In the genomic region with DNA sequence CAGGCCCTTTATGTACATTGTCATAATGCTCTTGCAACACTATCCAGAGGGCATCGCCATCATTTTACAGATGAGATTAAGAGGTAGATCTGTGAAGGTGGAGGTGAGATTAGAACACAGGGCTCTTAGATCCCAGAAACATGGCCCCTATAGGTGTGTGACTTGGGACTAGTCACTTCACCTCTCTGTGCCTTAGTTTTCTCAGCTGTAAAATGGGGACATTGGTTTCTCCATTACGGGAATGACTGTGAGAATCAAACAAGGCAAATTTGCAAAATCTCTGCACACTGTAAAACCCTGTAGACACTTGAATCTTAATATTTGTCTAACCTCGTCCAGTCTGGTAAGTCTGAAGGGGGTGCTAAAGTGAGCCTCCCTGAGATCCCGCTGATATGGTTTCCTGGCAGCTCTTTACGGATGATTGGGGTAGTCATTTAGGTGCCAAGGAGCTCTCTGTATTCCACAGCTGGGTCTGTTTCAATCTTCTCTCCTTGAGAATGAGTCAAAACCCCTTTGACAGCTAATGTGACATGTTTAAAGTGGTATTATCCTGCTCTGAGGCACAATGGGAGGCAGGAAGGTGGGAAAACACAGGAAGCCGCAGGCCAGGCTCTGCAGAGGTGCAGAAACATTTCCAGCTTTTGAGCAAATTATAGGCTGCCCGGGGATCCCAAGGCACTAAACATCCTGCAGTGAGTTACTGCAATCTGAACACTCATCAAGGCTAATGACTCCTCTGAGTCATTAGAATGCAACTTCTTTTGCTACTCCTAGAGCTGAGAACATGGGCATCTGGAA, we compare ENCODE assay signal across 10 cellular contexts.
DNase-seq lines count a peak whose midpoint lies in the region; ATAC-seq and TF ChIP-seq lines count a peak whose summit lies in the region.
"Had no signal": no experiment of that assay in that cellular context is flagged by ENCODE, and none has a peak within 500 bp of the region (broad histone marks: within the 10 kb centered on the region; RNA-seq: fewer than 3 reads in every experiment).

No MANE protein-coding gene starts in this region.

- TF ChIP-seq CTCF in HEK293 (tag by site-specific recombination; IDR thresholded peaks at IDR 0.05) (no peak), OCI-LY7 (conservative IDR thresholded peaks at IDR 0.05; ENCODE audit: low read length) (no peak)

- no peaks in the 10 kb centered on the region for H3K27me3 ChIP-seq in adipocyte (replicated peaks; ENCODE audit: control insufficient read depth, insufficient read depth, low read length)
- H3K27me3 ChIP-seq in H7 (ENCODE audit: control insufficient read depth, insufficient read depth, low read length): no peaks in the 10 kb centered on the region

- no peaks in the 10 kb centered on the region for H3K9me3 Mint-ChIP-seq in effector memory CD8-positive, alpha-beta T cell

- H4K20me1 ChIP-seq in OCI-LY7 (ENCODE audit: insufficient read depth, low read length): no peaks in the 10 kb centered on the region

- peaks cover 0 to 8% of the 10 kb centered on the region in 2 donors for H3K27me3 Mint-ChIP-seq in effector memory CD8-positive, alpha-beta T cell

- H3K9ac ChIP-seq in adipocyte (ENCODE audit: low read length): peak overlapping the region; percentile 13

- CTCF ChIA-PET in HEK293 (lab: Yijun Ruan, JAX) (interaction anchor here (0.7 to 2.2 kb wide), 7 partner anchors 19 to 93 kb away, joined by 3 to 8 read pairs (median 3); no protein-coding TSS in a partner anchor), OCI-LY7 (lab: Charles Lee; ENCODE audit: unreplicated experiment) (no interaction called here)

- no peaks in the 10 kb centered on the region for H3K9me2 ChIP-seq in OCI-LY7 (ENCODE audit: insufficient read depth, low read length)

- no peak overlapping the region for H3K4me3 Mint-ChIP-seq in effector memory CD8-positive, alpha-beta T cell

- intact Hi-C loops in OCI-LY7 (cut with micrococcal nuclease; ENCODE audit: unreplicated experiment): no loop called here

- H3K4me3 ChIP-seq in HEK293 (ENCODE audit: low read depth, low read length) (no peak overlapping the region), adipocyte (ENCODE audit: low read length) (peak overlapping the region; percentile 42), OCI-LY7 (ENCODE audit: low read depth, low read length, poor library complexity, severe bottlenecking) (no peak overlapping the region), H7 (ENCODE audit: insufficient read depth, low read depth, low read length) (no peak overlapping the region)
- H3K4me3 ChIP-seq: HAP-1 had no signal

- H3K27ac Mint-ChIP-seq in effector memory CD8-positive, alpha-beta T cell: no peak overlapping the region

- no peak overlapping the region for H2AFZ ChIP-seq in OCI-LY7 (ENCODE audit: low read length)

- no peaks in the 10 kb centered on the region for H3K9me3 ChIP-seq in HEK293 (ENCODE audit: control insufficient read depth, insufficient read depth, low read depth, low read length)
- H3K9me3 ChIP-seq in adipocyte (ENCODE audit: control insufficient read depth, low read length): peaks cover 3% of the 10 kb centered on the region
- no peaks in the 10 kb centered on the region for H3K9me3 ChIP-seq in OCI-LY7 (ENCODE audit: low read length)
- H3K9me3 ChIP-seq: HAP-1 had no signal

- POLR2A ChIA-PET in HEK293 (lab: Yijun Ruan, JAX) (interaction anchor here (0.6 to 2.1 kb wide), 2 partner anchors 55 to 58 kb away, joined by 3 to 4 read pairs; no protein-coding TSS in a partner anchor), OCI-LY7 (lab: Charles Lee) (interaction anchor here (0.6 to 1.7 kb wide), 2 partner anchors 30 to 881 kb away, joined by 3 to 4 read pairs; no protein-coding TSS in a partner anchor)

- no peak for ATAC-seq in effector memory CD8-positive, alpha-beta T cell (replicated peaks)

- BruUV-seq in OCI-LY7 (replicated peaks; lab: Mats Ljungman, UMichigan): no TSS peak

- DNase-seq in adipocyte (ENCODE audit: low read depth): peak; percentile 78
- peak; percentile 21 for DNase-seq in inferior parietal cortex (ENCODE audit: extremely low spot score)
- DNase-seq in stromal cell of bone marrow (ENCODE audit: low read depth): peak; percentile 89
- DNase-seq in OCI-LY7 (ENCODE audit: low spot score): no peak
- DNase-seq in effector memory CD8-positive, alpha-beta T cell: no peak
- no peak for DNase-seq in H7
- DNase-seq: activated T-cell treated with anti-CD3 and anti-CD28 coated beads, Interleukin-2, amount 50 U/mL, for 1 hour; Karpas-422 had no signal

- H3K27ac ChIP-seq in HEK293 (ENCODE audit: extremely low read depth, low read depth, low read length) (peak overlapping the region; percentile 31), OCI-LY7 (ENCODE audit: low read depth, low read length, poor library complexity, severe bottlenecking) (no peak overlapping the region)

- H3K4me1 ChIP-seq in HEK293 (ENCODE audit: control insufficient read depth, insufficient read depth, low read length) (peaks cover 26% of the 10 kb centered on the region), adipocyte (ENCODE audit: control insufficient read depth, insufficient read depth, low read length) (peaks cover 49% of the 10 kb centered on the region), OCI-LY7 (ENCODE audit: insufficient read depth, low read length, poor library complexity, severe bottlenecking) (no peaks in the 10 kb centered on the region)
- H3K4me1 ChIP-seq: HAP-1 had no signal

- H3K36me3 Mint-ChIP-seq in effector memory CD8-positive, alpha-beta T cell (ENCODE audit: insufficient read depth): no peaks in the 10 kb centered on the region

- no peaks in the 10 kb centered on the region for H3K79me2 ChIP-seq in OCI-LY7 (ENCODE audit: insufficient read depth, low read depth, low read length)

- no peak overlapping the region for H3K4me2 ChIP-seq in OCI-LY7 (ENCODE audit: low read length)

- no peaks in the 10 kb centered on the region for H3K36me3 ChIP-seq in HEK293 (ENCODE audit: control insufficient read depth in 2 of 2, insufficient read depth in 1 of 2, low read length in 2 of 2)
- no peaks in the 10 kb centered on the region for H3K36me3 ChIP-seq in adipocyte (ENCODE audit: control insufficient read depth, insufficient read depth, low read length, severe bottlenecking)
- H3K36me3 ChIP-seq in OCI-LY7 (ENCODE audit: insufficient read depth, low read length): no peaks in the 10 kb centered on the region
- H3K36me3 ChIP-seq in H7 (replicated peaks; ENCODE audit: control insufficient read depth, insufficient read depth, low read length): no peaks in the 10 kb centered on the region
- H3K36me3 ChIP-seq: HAP-1 had no signal

- H3K4me1 Mint-ChIP-seq in effector memory CD8-positive, alpha-beta T cell (ENCODE audit: low read depth in 2 of 2): peaks cover 0 to 14% of the 10 kb centered on the region in 2 donors

TF ChIP-seq in HEK293, 187 proteins besides CTCF, POLR2A, EP300 and RAD21 (continues in another document):
- TF ChIP-seq ZBTB20 (tag by site-specific recombination; IDR thresholded peaks at IDR 0.05) (no peak), ZNF624 (tag by site-specific recombination; IDR thresholded peaks at IDR 0.05) (no peak), ZNF621 (tag by site-specific recombination; IDR thresholded peaks at IDR 0.05) (no peak), ZEB2 (tag by site-specific recombination; IDR thresholded peaks at IDR 0.05) (0 out of 2 replicates have a peak, but pooled peaks have one; percentile 48), ZNF626 (tag by site-specific recombination; IDR thresholded peaks at IDR 0.05) (no peak), ZXDB (tag by site-specific recombination; IDR thresholded peaks at IDR 0.05) (peak; percentile 31; the same call in 1 of the 2 replicates), ZNF660 (tag by site-specific recombination; IDR thresholded peaks at IDR 0.05) (peak; percentile 75), GLIS1 (tag by site-specific recombination; IDR thresholded peaks at IDR 0.05) (0 out of 2 replicates have a peak, but pooled peaks have one; percentile 17)
- TF ChIP-seq, protein P1, sequence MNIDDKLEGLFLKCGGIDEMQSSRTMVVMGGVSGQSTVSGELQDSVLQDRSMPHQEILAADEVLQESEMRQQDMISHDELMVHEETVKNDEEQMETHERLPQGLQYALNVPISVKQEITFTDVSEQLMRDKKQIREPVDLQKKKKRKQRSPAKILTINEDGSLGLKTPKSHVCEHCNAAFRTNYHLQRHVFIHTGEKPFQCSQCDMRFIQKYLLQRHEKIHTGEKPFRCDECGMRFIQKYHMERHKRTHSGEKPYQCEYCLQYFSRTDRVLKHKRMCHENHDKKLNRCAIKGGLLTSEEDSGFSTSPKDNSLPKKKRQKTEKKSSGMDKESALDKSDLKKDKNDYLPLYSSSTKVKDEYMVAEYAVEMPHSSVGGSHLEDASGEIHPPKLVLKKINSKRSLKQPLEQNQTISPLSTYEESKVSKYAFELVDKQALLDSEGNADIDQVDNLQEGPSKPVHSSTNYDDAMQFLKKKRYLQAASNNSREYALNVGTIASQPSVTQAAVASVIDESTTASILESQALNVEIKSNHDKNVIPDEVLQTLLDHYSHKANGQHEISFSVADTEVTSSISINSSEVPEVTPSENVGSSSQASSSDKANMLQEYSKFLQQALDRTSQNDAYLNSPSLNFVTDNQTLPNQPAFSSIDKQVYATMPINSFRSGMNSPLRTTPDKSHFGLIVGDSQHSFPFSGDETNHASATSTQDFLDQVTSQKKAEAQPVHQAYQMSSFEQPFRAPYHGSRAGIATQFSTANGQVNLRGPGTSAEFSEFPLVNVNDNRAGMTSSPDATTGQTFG (tag by site-specific recombination; IDR thresholded peaks at IDR 0.05; ENCODE audit: borderline replicate concordance): no peak

Comparison
In these comparisons a context has a peak if more than half of its experiments do, and no peak if none do; other contexts are left out.
1. DNase-seq: peak in adipocyte (single experiment), inferior parietal cortex (single experiment) and stromal cell of bone marrow (single experiment); none in OCI-LY7 (single experiment), effector memory CD8-positive, alpha-beta T cell (0 of 3) and H7 (single experiment).